8 cellular contexts compared by ENCODE assay signal in the genomic region with DNA sequence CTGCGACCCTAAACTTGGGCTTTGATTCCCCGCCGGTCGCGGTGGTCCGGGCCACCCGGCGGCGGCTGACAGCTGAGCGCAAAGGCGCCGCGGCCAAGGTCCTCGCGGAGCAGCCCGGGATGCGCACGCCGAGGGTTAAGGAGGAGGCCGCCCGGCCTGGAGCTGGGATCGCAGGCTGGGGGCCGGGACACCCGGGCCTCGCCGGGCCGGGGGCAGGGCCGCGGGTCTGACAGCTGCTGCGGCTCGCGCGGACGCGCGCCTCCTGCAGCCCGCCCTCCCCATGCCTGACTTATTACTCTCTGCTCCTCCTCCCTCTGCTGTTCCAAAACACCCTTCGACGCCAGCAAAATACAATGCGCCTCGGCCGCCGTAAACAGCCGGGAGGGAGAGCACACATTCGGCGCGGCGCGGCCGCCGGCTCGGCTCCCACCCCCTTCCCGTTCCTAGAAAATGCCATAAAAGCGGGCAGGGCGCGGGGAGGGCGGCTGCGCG. TPM values are rescaled to one million over a fixed set of nuclear protein-coding genes. Genes with fewer than 3 reads are reported as not detected.
DNase-seq lines count a peak whose midpoint lies in the region; ATAC-seq and TF ChIP-seq lines count a peak whose summit lies in the region.

No MANE protein-coding gene starts in this region.

- H3K27ac Mint-ChIP-seq in neural crest cell (ENCODE audit: unreplicated experiment), result no peak overlapping the region

- H3K36me3 Mint-ChIP-seq in neural crest cell (ENCODE audit: low read depth), result no peaks in the 10 kb centered on the region

- H3K27ac ChIP-seq in temporal lobe (ENCODE audit: low read depth, low read length), result peak overlapping the region; percentile 61

- H3K4me1 Mint-ChIP-seq in neural crest cell, result peaks cover 38% of the 10 kb centered on the region

- ATAC-seq in HG03520 (IDR thresholded peaks at IDR 0.05; ENCODE audit: unreplicated experiment), result peak; percentile 34

- peak; percentile 32 for DNase-seq in NCI-H2029 (lab: John Stamatoyannopoulos, UW)
- no peak for DNase-seq in NCI-H2029 treated with DMSO at 0.1 percent for 48 hours (lab: John Stamatoyannopoulos, UW)
- DNase-seq in RPMI7951 (ENCODE audit: low read depth), result peak; percentile 74
- DNase-seq in activated naive CD4-positive, alpha-beta T cell (lab: John Stamatoyannopoulos, UW), result peak; percentile 40 to 64 (median 50)
- peak; percentile 46 for DNase-seq in foreskin melanocyte
- DNase-seq in neural crest cell (ENCODE audit: low read depth, low spot score), result peak; percentile 47

- TF ChIP-seq CTCF in neural crest cell (conservative IDR thresholded peaks at IDR 0.05), result peak; percentile 23

- H3K4me3 Mint-ChIP-seq in neural crest cell, result peak overlapping the region; percentile 93

- H3K27me3 Mint-ChIP-seq in neural crest cell (ENCODE audit: low read depth), result peaks cover 22% of the 10 kb centered on the region

- no peaks in the 10 kb centered on the region for H3K9me3 Mint-ChIP-seq in neural crest cell

RNA-seq across cellular contexts. Expression of gene BACH2, which starts 0.7 kb away (rescaled TPM):
- 1.4 and 2.0 TPM in 2 replicates for total RNA-seq in RPMI7951 (2014; rRNA removed; shearing (Covaris generic))
- 13.1 and 13.5 TPM in 2 replicates for total RNA-seq in neural crest cell
- 63.4 TPM for total RNA-seq in temporal lobe
